Comparison of ENCODE assay signal across 29 cellular contexts in the genomic region with DNA sequence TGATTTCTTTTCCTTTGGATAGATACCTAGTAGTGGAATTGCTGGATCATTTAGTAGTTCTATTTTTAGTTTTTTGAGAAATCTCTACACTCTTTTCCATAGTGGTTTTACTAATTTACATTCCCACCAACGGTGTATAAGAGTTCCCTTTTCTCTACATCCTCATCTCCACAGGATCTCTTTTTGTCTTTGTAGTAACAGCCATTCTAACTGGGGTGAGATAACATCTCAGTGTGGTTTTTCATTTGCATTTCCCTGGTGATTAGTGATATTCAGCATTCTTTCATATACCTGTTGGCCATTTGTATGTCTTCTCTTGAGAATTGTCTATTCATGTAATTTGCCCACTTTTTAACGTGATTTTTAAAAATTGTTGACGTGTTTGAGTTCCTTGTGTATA. TPM values are rescaled to one million over a fixed set of nuclear protein-coding genes. Genes with fewer than 3 reads are reported as not detected.
"Had no signal": no experiment of that assay in that cellular context is flagged by ENCODE, and none has a peak within 500 bp of the region (broad histone marks: within the 10 kb centered on the region; RNA-seq: fewer than 3 reads in every experiment).

No MANE protein-coding gene starts in this region.

- DNase-seq: dermis blood vessel endothelial cell; effector memory CD4-positive, alpha-beta T cell; foreskin keratinocyte; glutamatergic neuron; left cardiac atrium; left lung; mesenchymal stem cell; naive thymus-derived CD8-positive, alpha-beta T cell; nephron progenitor cell; nucleus accumbens; stimulated activated CD4-positive, alpha-beta T cell treated with anti-CD3 and anti-CD28 coated beads, Interleukin-12 subunit alpha, Interleukin-12 subunit beta, amount 100 ng/mL, for 4 hours; stimulated activated CD4-positive, alpha-beta T cell treated with anti-CD3 and anti-CD28 coated beads, Interleukin-1b, Interleukin-23, amount 100 ng/mL, for 48 hours; stimulated activated CD4-positive, alpha-beta T cell treated with anti-CD3 and anti-CD28 coated beads, Interleukin-4, amount 100 ng/mL, for 1 hour; stimulated activated CD8-positive, alpha-beta memory T cell treated with anti-CD3 and anti-CD28 coated beads, Interleukin-4, amount 100 ng/mL, for 48 hours; stimulated activated naive CD4-positive, alpha-beta T cell; stimulated activated naive CD8-positive, alpha-beta T cell treated with anti-CD3 and anti-CD28 coated beads, Interleukin-15, amount 100 ng/mL, for 72 hours; transverse colon; upper lobe of right lung had no signal

- H3K4me1 ChIP-seq: esophagus muscularis mucosa, foreskin keratinocyte, left lung, prostate gland, right atrium auricular region, suprapubic skin, transverse colon, upper lobe of right lung, vagina had no signal

- H3K36me3 ChIP-seq: esophagus muscularis mucosa, left lung, prostate gland, right atrium auricular region, suprapubic skin, transverse colon, upper lobe of right lung, vagina had no signal

- H3K9me3 ChIP-seq: prostate gland, suprapubic skin, upper lobe of right lung had no signal

- H3K4me3 ChIP-seq: coronary artery, esophagus muscularis mucosa, left lung, prostate gland, right atrium auricular region, smooth muscle cell, suprapubic skin, transverse colon, upper lobe of right lung, vagina had no signal

- FAIRE-seq: endothelial cell of umbilical vein, islet of Langerhans had no signal

- H3K27me3 ChIP-seq: esophagus muscularis mucosa, foreskin keratinocyte, left lung, right atrium auricular region, suprapubic skin, transverse colon, upper lobe of right lung, vagina had no signal

- ATAC-seq: foreskin keratinocyte; left cardiac atrium; left lung; naive thymus-derived CD8-positive, alpha-beta T cell; sciatic nerve; stimulated activated naive CD8-positive, alpha-beta T cell treated with anti-CD3 and anti-CD28 coated beads, Interleukin-15, amount 100 ng/mL, for 72 hours; upper lobe of right lung had no signal

- H3K4me2 ChIP-seq: smooth muscle cell had no signal

- H3K27ac ChIP-seq: coronary artery, esophagus muscularis mucosa, foreskin keratinocyte, left lung, prostate gland, right atrium auricular region, suprapubic skin, transverse colon, upper lobe of right lung, vagina had no signal

RNA-seq across cellular contexts. Expression of gene RFTN2, which starts 13.8 kb away (rescaled TPM):
- total RNA-seq: epithelial cell of proximal tubule, foreskin keratinocyte had no signal
- polyA plus RNA-seq: foreskin keratinocyte had no signal

RNA-seq across cellular contexts. Expression of gene MARS2, which starts 43.5 kb away (rescaled TPM):
- polyA plus RNA-seq: smooth muscle cell had no signal
